26 cellular contexts compared by ENCODE assay signal in genomic region chr3:182413061-182413460, GRCh38.
"Had no signal": no experiment of that assay in that cellular context is flagged by ENCODE, and none has a peak within 500 bp of the region (broad histone marks: within the 10 kb centered on the region; RNA-seq: fewer than 3 reads in every experiment).

No MANE protein-coding gene starts in this region.

- H3K9ac ChIP-seq: SK-N-SH had no signal

- H3K4me3 ChIP-seq: body of pancreas, breast epithelium, SJCRH30 had no signal

- H3K9me3 ChIP-seq: body of pancreas, breast epithelium, SJCRH30, SK-N-SH had no signal

- DNase-seq: activated CD4-positive, alpha-beta T cell treated with anti-CD3 and anti-CD28 coated beads for 36 hours; activated CD4-positive, alpha-beta T cell treated with anti-CD3 and anti-CD28 coated beads, Interleukin-2, amount 10 ng/mL, durations not matched to agents 7 days and 5 days; activated CD4-positive, alpha-beta T cell treated with anti-CD3 and anti-CD28 coated beads, Interleukin-2, amount 50 U/mL, for 48 hours; activated CD8-positive, alpha-beta T cell treated with anti-CD3 and anti-CD28 coated beads, Interleukin-2, amount 10 ng/mL, durations not matched to agents 7 days and 5 days; activated gamma-delta T cell; activated naive CD4-positive, alpha-beta T cell treated with Interleukin-2 at 50 U/mL for 16 hours; activated naive CD8-positive, alpha-beta T cell treated with anti-CD3 and anti-CD28 coated beads, Interleukin-2, amount 10 ng/mL, durations not matched to agents 7 days and 5 days; activated T-cell treated with anti-CD3 and anti-CD28 coated beads, Interleukin-2, amount 50 U/mL, for 24 hours; body of pancreas; KBM-7; NCI-H1105; NCI-H1417 treated with DMSO at 0.1 percent for 48 hours; NCI-H187 treated with DMSO at 0.1 percent for 48 hours; NCI-H2081; NCI-H226; NCI-H446 treated with DMSO at 0.1 percent for 48 hours; NCI-H524; OCI-M1; SHP77; SK-N-SH had no signal

- H3K36me3 ChIP-seq: breast epithelium, SJCRH30 had no signal

- FAIRE-seq: astrocyte, TTC549 had no signal

- H3K4me1 ChIP-seq: body of pancreas, breast epithelium, SJCRH30 had no signal

- ATAC-seq: activated CD4-positive, alpha-beta T cell treated with anti-CD3 and anti-CD28 coated beads for 36 hours; activated CD4-positive, CD25-positive, alpha-beta regulatory T cell treated with anti-CD3 and anti-CD28 coated beads, Interleukin-2, amount 50 U/mL, for 24 hours; activated CD8-positive, alpha-beta T cell treated with anti-CD3 and anti-CD28 coated beads, Interleukin-2, amount 10 ng/mL, durations not matched to agents 7 days and 5 days; body of pancreas; WTC11 had no signal

- H3K4me2 ChIP-seq: SK-N-SH had no signal

- H3K27ac ChIP-seq: body of pancreas, breast epithelium, SJCRH30 had no signal

- H3K27me3 ChIP-seq: body of pancreas, breast epithelium, SJCRH30 had no signal
